In the genomic region with DNA sequence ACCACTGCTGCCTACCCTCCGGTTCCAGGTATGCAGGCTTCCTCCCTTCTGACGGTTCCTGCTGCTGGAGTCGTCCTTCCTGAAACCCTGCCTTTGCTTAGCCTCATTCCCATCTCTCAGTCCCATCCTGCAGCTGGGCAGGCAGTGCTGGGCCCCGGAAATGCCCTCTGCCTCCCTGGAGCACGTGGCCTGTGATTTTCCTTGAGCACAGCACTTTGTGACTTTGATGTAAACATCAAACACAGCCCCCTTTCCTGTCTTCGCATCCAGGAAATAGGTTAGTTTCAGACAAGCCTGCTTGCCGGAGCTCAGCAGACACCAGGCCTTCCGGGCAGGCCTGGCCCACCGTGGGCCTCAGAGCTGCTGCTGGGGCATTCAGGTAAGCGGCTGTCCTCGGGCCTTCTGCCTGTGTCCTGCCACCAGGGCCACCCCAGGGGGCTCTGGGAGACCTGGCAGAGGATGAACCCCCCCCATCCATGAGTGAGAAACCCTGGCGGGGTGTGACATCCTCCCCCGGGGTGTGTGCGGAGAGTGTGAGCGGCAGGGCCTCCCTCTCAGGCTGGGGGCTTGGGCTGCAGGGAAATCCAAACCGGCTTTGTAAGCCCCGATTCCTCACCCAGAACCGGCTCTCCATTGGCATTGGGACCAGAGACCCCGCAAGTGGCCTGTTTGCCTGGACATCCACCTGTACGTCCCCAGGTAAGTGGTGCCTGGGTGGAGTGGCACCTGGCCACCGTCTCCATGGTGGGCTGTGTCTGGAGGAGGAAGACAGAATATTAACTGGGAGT, we compare ENCODE assay signal across 10 cellular contexts. TPM values are rescaled to one million over a fixed set of nuclear protein-coding genes. Genes with fewer than 3 reads are reported as not detected.
DNase-seq lines count a peak whose midpoint lies in the region; ATAC-seq and TF ChIP-seq lines count a peak whose summit lies in the region.
"Had no signal": no experiment of that assay in that cellular context is flagged by ENCODE, and none has a peak within 500 bp of the region (broad histone marks: within the 10 kb centered on the region; RNA-seq: fewer than 3 reads in every experiment).

A gene (plus strand): TSS at position 281 of the 788 bp plus-strand sequence. CDS start 10,461 bp downstream, outside the sequence.

- H3K4me3 Mint-ChIP-seq in GM23338 = no peak within 1 kb of the TSS

- no peaks in the 10 kb centered on the region for H3K27me3 ChIP-seq in GM23338 (ENCODE audit: insufficient read depth)
- no peaks in the 10 kb centered on the region for H3K27me3 ChIP-seq in effector memory CD4-positive, alpha-beta T cell (replicated peaks; ENCODE audit: control insufficient read depth, insufficient read depth, low read length, poor library complexity, severe bottlenecking)
- H3K27me3 ChIP-seq: ovary had no signal

- peaks cover 9% of the 10 kb centered on the region for H3K27me3 Mint-ChIP-seq in GM23338 (ENCODE audit: insufficient read depth, low read depth, poor library complexity)

- DNase-seq in GM23338 (ENCODE audit: low spot score) = no peak
- DNase-seq in activated CD4-positive, alpha-beta T cell treated with anti-CD3 and anti-CD28 coated beads, Interleukin-2, amount 50 U/mL, for 4 hours = peak; percentile 50 to 57
- peak; percentile 29 to 54 (median 51) for DNase-seq in effector memory CD4-positive, alpha-beta T cell
- DNase-seq in stimulated activated CD4-positive, alpha-beta T cell treated with anti-CD3 and anti-CD28 coated beads, Interleukin-1b, Interleukin-23, amount 100 ng/mL, for 48 hours = peak; percentile 69
- DNase-seq in NCI-H2081 (lab: John Stamatoyannopoulos, UW) = no peak
- no peak for DNase-seq in putamen (ENCODE audit: low spot score)
- no peak for DNase-seq in NCI-H1694 treated with DMSO at 0.1 percent for 48 hours (lab: John Stamatoyannopoulos, UW)
- DNase-seq in cerebellar nuclear complex (lab: John Stamatoyannopoulos, UW) = no peak
- DNase-seq: PC-9 had no signal

- no peak within 1 kb of the TSS for H3K4me2 ChIP-seq in GM23338
- H3K4me2 ChIP-seq: PC-9 had no signal

- peaks cover 2% of the 10 kb centered on the region; the same call in 2 of the 3 replicates for H3K36me3 Mint-ChIP-seq in GM23338 (ENCODE audit: low read depth)

- peaks cover 6% of the 10 kb centered on the region for H3K4me1 Mint-ChIP-seq in GM23338

- no peaks in the 10 kb centered on the region for H3K4me1 ChIP-seq in GM23338 (ENCODE audit: insufficient read depth)
- H3K4me1 ChIP-seq in effector memory CD4-positive, alpha-beta T cell (ENCODE audit: control insufficient read depth, insufficient read depth, low read length, poor library complexity, severe bottlenecking) = peaks cover 83% of the 10 kb centered on the region

- H3K9me3 Mint-ChIP-seq in GM23338 = no peaks in the 10 kb centered on the region; the same call in 2 of the 3 replicates

- no peaks in the 10 kb centered on the region for H3K9me3 ChIP-seq in effector memory CD4-positive, alpha-beta T cell (ENCODE audit: control insufficient read depth, low read length)
- H3K9me3 ChIP-seq: ovary had no signal

- H3K36me3 ChIP-seq in GM23338 (ENCODE audit: insufficient read depth) = no peaks in the 10 kb centered on the region
- H3K36me3 ChIP-seq in effector memory CD4-positive, alpha-beta T cell (ENCODE audit: control insufficient read depth, insufficient read depth, low read length) = peaks cover 6% of the 10 kb centered on the region
- H3K36me3 ChIP-seq: ovary had no signal

- no peak for ATAC-seq in GM23338

- H4K20me1 ChIP-seq in GM23338 (replicated peaks; ENCODE audit: insufficient read depth) = no peaks in the 10 kb centered on the region

- H3K4me3 ChIP-seq in GM23338 = no peak within 1 kb of the TSS
- H3K4me3 ChIP-seq in effector memory CD4-positive, alpha-beta T cell (ENCODE audit: insufficient read depth, low read depth, low read length, poor library complexity, severe bottlenecking) = peak within 1 kb of the TSS; percentile 75
- H3K4me3 ChIP-seq: ovary, PC-9 had no signal

- H3F3A ChIP-seq in GM23338 (replicated peaks; ENCODE audit: low read depth) = no peaks in the 10 kb centered on the region

- no peaks in the 10 kb centered on the region for H3K9me2 ChIP-seq in GM23338 (ENCODE audit: insufficient read depth)

- no peaks in the 10 kb centered on the region for H3K79me2 ChIP-seq in GM23338 (replicated peaks; ENCODE audit: insufficient read depth)

- peak within 1 kb of the TSS; percentile 47 for H2AFZ ChIP-seq in GM23338
- H2AFZ ChIP-seq: PC-9 had no signal

- no peak for TF ChIP-seq CTCF in GM23338 (conservative IDR thresholded peaks at IDR 0.05; ENCODE audit: low read depth in 2 of 2)

- no peak within 1 kb of the TSS for H3K27ac Mint-ChIP-seq in GM23338

- no peak within 1 kb of the TSS for H3K27ac ChIP-seq in GM23338 (ENCODE audit: low read depth)
- H3K27ac ChIP-seq in effector memory CD4-positive, alpha-beta T cell (ENCODE audit: insufficient read depth, low read length, poor library complexity, severe bottlenecking) = peak within 1 kb of the TSS; percentile 98
- H3K27ac ChIP-seq: ovary, PC-9 had no signal

TF ChIP-seq in GM23338, 12 proteins besides CTCF, POLR2A, EP300 and RAD21 (continues in another document):
- TF ChIP-seq ZNF114 (CRISPR knock-in tag; IDR thresholded peaks at IDR 0.05) (no peak), POLR2AphosphoS5 (IDR thresholded peaks at IDR 0.05; ENCODE audit: low read depth) (no peak), STAT1 (IDR thresholded peaks at IDR 0.05; ENCODE audit: unreplicated experiment) (no peak), CREB1 (CRISPR knock-in tag; IDR thresholded peaks at IDR 0.05; ENCODE audit: low read depth) (no peak), JUNB (IDR thresholded peaks at IDR 0.05; ENCODE audit: unreplicated experiment) (no peak), ZNF331 (CRISPR knock-in tag; IDR thresholded peaks at IDR 0.05; ENCODE audit: low read depth) (no peak), EZH2 (IDR thresholded peaks at IDR 0.05; ENCODE audit: low read depth, unreplicated experiment) (no peak), EZH2phosphoT487 (IDR thresholded peaks at IDR 0.05; ENCODE audit: unreplicated experiment) (no peak)
- TF ChIP-seq, protein P1, sequence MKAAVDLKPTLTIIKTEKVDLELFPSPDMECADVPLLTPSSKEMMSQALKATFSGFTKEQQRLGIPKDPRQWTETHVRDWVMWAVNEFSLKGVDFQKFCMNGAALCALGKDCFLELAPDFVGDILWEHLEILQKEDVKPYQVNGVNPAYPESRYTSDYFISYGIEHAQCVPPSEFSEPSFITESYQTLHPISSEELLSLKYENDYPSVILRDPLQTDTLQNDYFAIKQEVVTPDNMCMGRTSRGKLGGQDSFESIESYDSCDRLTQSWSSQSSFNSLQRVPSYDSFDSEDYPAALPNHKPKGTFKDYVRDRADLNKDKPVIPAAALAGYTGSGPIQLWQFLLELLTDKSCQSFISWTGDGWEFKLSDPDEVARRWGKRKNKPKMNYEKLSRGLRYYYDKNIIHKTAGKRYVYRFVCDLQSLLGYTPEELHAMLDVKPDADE (IDR thresholded peaks at IDR 0.05) = no peak
- TF ChIP-seq, protein P2, sequence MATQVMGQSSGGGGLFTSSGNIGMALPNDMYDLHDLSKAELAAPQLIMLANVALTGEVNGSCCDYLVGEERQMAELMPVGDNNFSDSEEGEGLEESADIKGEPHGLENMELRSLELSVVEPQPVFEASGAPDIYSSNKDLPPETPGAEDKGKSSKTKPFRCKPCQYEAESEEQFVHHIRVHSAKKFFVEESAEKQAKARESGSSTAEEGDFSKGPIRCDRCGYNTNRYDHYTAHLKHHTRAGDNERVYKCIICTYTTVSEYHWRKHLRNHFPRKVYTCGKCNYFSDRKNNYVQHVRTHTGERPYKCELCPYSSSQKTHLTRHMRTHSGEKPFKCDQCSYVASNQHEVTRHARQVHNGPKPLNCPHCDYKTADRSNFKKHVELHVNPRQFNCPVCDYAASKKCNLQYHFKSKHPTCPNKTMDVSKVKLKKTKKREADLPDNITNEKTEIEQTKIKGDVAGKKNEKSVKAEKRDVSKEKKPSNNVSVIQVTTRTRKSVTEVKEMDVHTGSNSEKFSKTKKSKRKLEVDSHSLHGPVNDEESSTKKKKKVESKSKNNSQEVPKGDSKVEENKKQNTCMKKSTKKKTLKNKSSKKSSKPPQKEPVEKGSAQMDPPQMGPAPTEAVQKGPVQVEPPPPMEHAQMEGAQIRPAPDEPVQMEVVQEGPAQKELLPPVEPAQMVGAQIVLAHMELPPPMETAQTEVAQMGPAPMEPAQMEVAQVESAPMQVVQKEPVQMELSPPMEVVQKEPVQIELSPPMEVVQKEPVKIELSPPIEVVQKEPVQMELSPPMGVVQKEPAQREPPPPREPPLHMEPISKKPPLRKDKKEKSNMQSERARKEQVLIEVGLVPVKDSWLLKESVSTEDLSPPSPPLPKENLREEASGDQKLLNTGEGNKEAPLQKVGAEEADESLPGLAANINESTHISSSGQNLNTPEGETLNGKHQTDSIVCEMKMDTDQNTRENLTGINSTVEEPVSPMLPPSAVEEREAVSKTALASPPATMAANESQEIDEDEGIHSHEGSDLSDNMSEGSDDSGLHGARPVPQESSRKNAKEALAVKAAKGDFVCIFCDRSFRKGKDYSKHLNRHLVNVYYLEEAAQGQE (IDR thresholded peaks at IDR 0.05; ENCODE audit: unreplicated experiment) = no peak

RNA-seq across cellular contexts. Expression of the gene that starts here (rescaled TPM):
- 0.12 and 0.42 TPM in 2 replicates for total RNA-seq in GM23338 (2014; rRNA removed; shearing (Covaris generic))
- polyA plus RNA-seq in GM23338 (2016; fragmentation: Nextera tagmentation; extraction: Ambion mirVana) = not detected in 2 replicates
- total RNA-seq: PC-9 had no signal

Comparison
In these comparisons a context has a peak if more than half of its experiments do, and no peak if none do; other contexts are left out.
1. DNase-seq: peak in activated CD4-positive, alpha-beta T cell treated with anti-CD3 and anti-CD28 coated beads, Interleukin-2, amount 50 U/mL, for 4 hours (2 of 2), effector memory CD4-positive, alpha-beta T cell (3 of 3) and stimulated activated CD4-positive, alpha-beta T cell treated with anti-CD3 and anti-CD28 coated beads, Interleukin-1b, Interleukin-23, amount 100 ng/mL, for 48 hours (single experiment); none in GM23338 (single experiment), NCI-H2081 (0 of 2), putamen (single experiment), NCI-H1694 treated with DMSO at 0.1 percent for 48 hours (single experiment) and cerebellar nuclear complex (0 of 2).